10 cellular contexts compared by ENCODE assay signal in genomic region chr17:65101371-65101770, GRCh38. TPM values are rescaled to one million over a fixed set of nuclear protein-coding genes. Genes with fewer than 3 reads are reported as not detected.
DNase-seq lines count a peak whose midpoint lies in the region; ATAC-seq and TF ChIP-seq lines count a peak whose summit lies in the region.
"Had no signal": no experiment of that assay in that cellular context is flagged by ENCODE, and none has a peak within 500 bp of the region (broad histone marks: within the 10 kb centered on the region; RNA-seq: fewer than 3 reads in every experiment).

No MANE protein-coding gene starts in this region.

- POLR2A ChIA-PET in Panc1 (lab: Charles Lee) = no interaction called here

- H3K36me3 ChIP-seq in Panc1 (ENCODE audit: control insufficient read depth, insufficient read depth, low read length) (no peaks in the 10 kb centered on the region), esophagus muscularis mucosa (no peaks in the 10 kb centered on the region), sigmoid colon (no peaks in the 10 kb centered on the region)

- DNase-seq in GM12865 (ENCODE audit: low read depth) (no peak), Panc1 (ENCODE audit: low read depth, low spot score) (no peak), esophagus muscularis mucosa (ENCODE audit: extremely low spot score) (no peak), sigmoid colon (peak; percentile 66), SKM-1 (lab: John Stamatoyannopoulos, UW; ENCODE audit: unreplicated experiment) (no peak), hepatic stellate cell (ENCODE audit: low spot score) (no peak), midbrain (lab: John Stamatoyannopoulos, UW) (no peak)
- DNase-seq: activated CD4-positive, CD25-positive, alpha-beta regulatory T cell; left ventricle myocardium superior had no signal

- H3K4me3 ChIP-seq in GM12865 (ENCODE audit: low read depth, low read length) = peak overlapping the region; percentile 85
- peak overlapping the region; percentile 48 to 69; a peak in 3 of 4 replicates for H3K4me3 ChIP-seq in Panc1 (ENCODE audit: low read depth in 2 of 2, low read length in 2 of 2)
- peak overlapping the region; percentile 59 to 68 (median 65) for H3K4me3 ChIP-seq in esophagus muscularis mucosa
- H3K4me3 ChIP-seq in sigmoid colon = peak overlapping the region; percentile 38 to 67 (median 58)

- no peaks in the 10 kb centered on the region for H3K4me1 ChIP-seq in Panc1 (ENCODE audit: control insufficient read depth, insufficient read depth, low read length)
- H3K4me1 ChIP-seq in esophagus muscularis mucosa = peaks cover 20 to 51% (median 47%) of the 10 kb centered on the region in 4 donors
- H3K4me1 ChIP-seq in sigmoid colon = peaks cover 0 to 41% (median 24%) of the 10 kb centered on the region in 4 donors

- 56% methylated on average over 5 of the region's 6 CpGs for WGBS in esophagus muscularis mucosa
- 59 to 73% methylated on average over 6 of the region's 6 CpGs for WGBS in sigmoid colon, 2 donors

- H3K9me3 ChIP-seq in Panc1 (ENCODE audit: control insufficient read depth, insufficient read depth, low read depth, low read length) = no peaks in the 10 kb centered on the region
- no peaks in the 10 kb centered on the region for H3K9me3 ChIP-seq in esophagus muscularis mucosa
- no peaks in the 10 kb centered on the region for H3K9me3 ChIP-seq in sigmoid colon

- TF ChIP-seq POLR2A in esophagus muscularis mucosa (IDR thresholded peaks at IDR 0.05; ENCODE audit: low read depth) (no peak), sigmoid colon (IDR thresholded peaks at IDR 0.05) (no peak)

- intact Hi-C loops in Panc1 (cut with micrococcal nuclease; ENCODE audit: unreplicated experiment) = no loop called here
- intact Hi-C loops in esophagus muscularis mucosa (cut with DNase I) = loop anchor here (2.0 to 5.0 kb wide), 3 partner anchors 36 to 129 kb away; partner anchors contain the start of genes GNA13 and RGS9
- intact Hi-C loops in sigmoid colon (cut with DNase I) = loop anchor here (2.0 to 5.0 kb wide), 2 partner anchors 127 to 139 kb away; no protein-coding TSS in a partner anchor

- no TSS peak for BruUV-seq in Panc1 (replicated peaks; lab: Mats Ljungman, UMichigan)

- ATAC-seq in Panc1 (no peak), GM21737 (IDR thresholded peaks at IDR 0.05; ENCODE audit: unreplicated experiment) (no peak)

- TF ChIP-seq EP300 in esophagus muscularis mucosa (IDR thresholded peaks at IDR 0.05) = no peak
- TF ChIP-seq EP300 in sigmoid colon (IDR thresholded peaks at IDR 0.05) = no peak

- TF ChIP-seq CTCF in GM12865 (IDR thresholded peaks at IDR 0.05; ENCODE audit: insufficient read depth, low read depth, low read length, missing control alignments) (no peak), Panc1 (IDR thresholded peaks at IDR 0.05) (no peak), esophagus muscularis mucosa (IDR thresholded peaks at IDR 0.05) (no peak), sigmoid colon (IDR thresholded peaks at IDR 0.05) (no peak)

- no peaks in the 10 kb centered on the region for H3K27me3 ChIP-seq in Panc1 (ENCODE audit: control insufficient read depth, insufficient read depth, low read length)
- H3K27me3 ChIP-seq in esophagus muscularis mucosa = no peaks in the 10 kb centered on the region
- no peaks in the 10 kb centered on the region for H3K27me3 ChIP-seq in sigmoid colon

- H3K27ac ChIP-seq in Panc1 (ENCODE audit: low read length) (0 out of 2 replicates have a peak overlapping the region, but pooled peaks have one; percentile 39), esophagus muscularis mucosa (replicated peaks in 1 of 4) (peak overlapping the region; percentile 81 to 84 (median 82)), sigmoid colon (peak overlapping the region; percentile 77 to 83 (median 82))

- in situ Hi-C loops in Panc1 (cut with HindIII; ENCODE audit: low pct_unique_long_range_greater_than_20kb, low sequenced_read_pairs) = no loop called here

- CTCF ChIA-PET in Panc1 (lab: Charles Lee) = no interaction called here

RNA-seq across cellular contexts. Expression of gene RGS9, which starts 35.8 kb away (rescaled TPM):
- total RNA-seq in Panc1 (2021; ENCODE audit: unreplicated experiment) = 3.3 TPM
- 3.5 TPM for polyA plus RNA-seq in Panc1 (2012; ENCODE audit: insufficient read length)
- total RNA-seq in esophagus muscularis mucosa = 10 to 100 TPM; 22.4 to 58.6 (median 32.2) TPM
- total RNA-seq in sigmoid colon = 10 to 100 TPM; 12.4 to 30.5 (median 19.3) TPM
- polyA plus RNA-seq in sigmoid colon = 10 to 100 TPM in 2 of 3 donors, 1 to 10 TPM in 1; 5.0 to 16.9 (median 10.8) TPM

RNA-seq across cellular contexts. Expression of gene GNA13, which starts 44.8 kb away (rescaled TPM):
- total RNA-seq in Panc1 (2021; ENCODE audit: unreplicated experiment) (35.6 TPM), esophagus muscularis mucosa (10 to 100 TPM; 54.2 to 79.6 (median 69.2) TPM), sigmoid colon (100 to 1,000 TPM in 2 of 4 donors, 10 to 100 TPM in 2; 72.8 to 120 (median 96.4) TPM)
- polyA plus RNA-seq in Panc1 (2012; ENCODE audit: insufficient read length) = 13.7 TPM
- 10 to 100 TPM; 33.1 to 62.9 (median 39.6) TPM for polyA plus RNA-seq in sigmoid colon
